2 cellular contexts compared by ENCODE assay signal in the genomic region with DNA sequence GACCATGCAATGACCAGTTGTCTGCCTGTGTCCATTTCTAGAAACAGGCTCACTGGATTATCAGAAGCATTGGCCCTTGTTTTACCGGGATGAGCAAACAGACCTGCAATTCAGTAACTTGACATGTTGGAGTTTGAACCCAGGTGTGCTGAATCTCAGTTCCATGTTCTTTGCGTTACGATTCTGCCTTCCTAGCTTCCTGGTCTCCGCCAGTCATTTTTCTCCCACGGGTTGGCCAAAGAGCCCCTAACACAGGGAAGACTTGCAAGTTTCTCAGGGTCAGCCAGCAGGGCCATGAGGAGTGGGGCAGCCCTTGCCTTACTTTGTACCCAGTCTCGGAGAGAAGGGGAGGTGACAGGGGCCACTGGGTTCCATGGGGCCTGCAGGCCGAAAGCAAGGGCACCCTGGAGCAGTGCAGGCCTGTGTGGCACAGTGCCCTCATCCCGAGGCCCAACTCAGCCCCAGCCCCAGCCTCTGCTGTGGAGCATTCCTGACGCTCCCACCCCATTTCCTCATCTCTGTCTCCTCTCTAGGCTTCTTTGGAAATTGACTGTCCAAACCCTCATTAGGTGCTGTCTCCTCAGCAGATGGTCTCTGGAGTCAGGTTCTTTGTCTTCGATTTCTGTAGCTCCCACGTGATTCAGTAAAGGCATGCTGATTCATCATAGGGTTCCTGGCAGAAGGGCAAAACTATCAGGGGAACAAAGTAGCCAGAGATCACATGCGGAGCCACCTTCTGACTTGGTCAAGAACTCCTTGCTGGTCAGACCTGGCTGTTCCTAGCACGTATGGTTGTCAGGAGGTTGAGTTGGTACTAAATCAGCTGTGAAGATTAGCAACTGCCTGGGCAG.
TF ChIP-seq lines count a peak whose summit lies in the region.

No MANE protein-coding gene starts in this region.

TF ChIP-seq in A549, 52 proteins besides CTCF, POLR2A, EP300 and RAD21:
- TF ChIP-seq, protein P1, sequence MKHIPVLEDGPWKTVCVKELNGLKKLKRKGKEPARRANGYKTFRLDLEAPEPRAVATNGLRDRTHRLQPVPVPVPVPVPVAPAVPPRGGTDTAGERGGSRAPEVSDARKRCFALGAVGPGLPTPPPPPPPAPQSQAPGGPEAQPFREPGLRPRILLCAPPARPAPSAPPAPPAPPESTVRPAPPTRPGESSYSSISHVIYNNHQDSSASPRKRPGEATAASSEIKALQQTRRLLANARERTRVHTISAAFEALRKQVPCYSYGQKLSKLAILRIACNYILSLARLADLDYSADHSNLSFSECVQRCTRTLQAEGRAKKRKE (CRISPR knock-in tag; IDR thresholded peaks at IDR 0.05; ENCODE audit: low read depth) = no peak
- TF ChIP-seq, protein P2, sequence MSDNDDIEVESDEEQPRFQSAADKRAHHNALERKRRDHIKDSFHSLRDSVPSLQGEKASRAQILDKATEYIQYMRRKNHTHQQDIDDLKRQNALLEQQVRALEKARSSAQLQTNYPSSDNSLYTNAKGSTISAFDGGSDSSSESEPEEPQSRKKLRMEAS (IDR thresholded peaks at IDR 0.05) = peak; percentile 43
TF ChIP-seq in A549: peak in this region for 1.

TF ChIP-seq in HepG2, 621 proteins besides CTCF, POLR2A, EP300 and RAD21 (continues in another document):
- TF ChIP-seq RXRB (CRISPR knock-in tag; IDR thresholded peaks at IDR 0.05; ENCODE audit: borderline replicate concordance) = peak; percentile 74; the same call in 1 of the 2 replicates
- TF ChIP-seq MEF2D (CRISPR knock-in tag; IDR thresholded peaks at IDR 0.05) = peak; percentile 86
- TF ChIP-seq KAT7 (CRISPR knock-in tag; IDR thresholded peaks at IDR 0.05; ENCODE audit: borderline replicate concordance) = peak; percentile 50; the same call in 1 of the 2 replicates
- peak; percentile 87 for TF ChIP-seq MED1 (CRISPR knock-in tag; IDR thresholded peaks at IDR 0.05)
- TF ChIP-seq SKI (IDR thresholded peaks at IDR 0.05; ENCODE audit: partially characterized antibody) = no peak
- TF ChIP-seq, protein P3, sequence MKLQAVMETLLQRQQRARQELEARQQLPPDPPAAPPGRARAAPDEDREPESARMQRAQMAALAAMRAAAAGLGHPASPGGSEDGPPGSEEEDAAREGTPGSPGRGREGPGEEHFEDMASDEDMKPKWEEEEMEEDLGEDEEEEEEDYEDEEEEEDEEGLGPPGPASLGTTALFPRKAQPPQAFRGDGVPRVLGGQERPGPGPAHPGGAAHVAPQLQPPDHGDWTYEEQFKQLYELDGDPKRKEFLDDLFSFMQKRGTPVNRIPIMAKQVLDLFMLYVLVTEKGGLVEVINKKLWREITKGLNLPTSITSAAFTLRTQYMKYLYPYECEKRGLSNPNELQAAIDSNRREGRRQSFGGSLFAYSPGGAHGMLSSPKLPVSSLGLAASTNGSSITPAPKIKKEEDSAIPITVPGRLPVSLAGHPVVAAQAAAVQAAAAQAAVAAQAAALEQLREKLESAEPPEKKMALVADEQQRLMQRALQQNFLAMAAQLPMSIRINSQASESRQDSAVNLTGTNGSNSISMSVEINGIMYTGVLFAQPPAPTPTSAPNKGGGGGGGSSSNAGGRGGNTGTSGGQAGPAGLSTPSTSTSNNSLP (IDR thresholded peaks at IDR 0.05; ENCODE audit: low read depth, low read length) = peak; percentile 80
- TF ChIP-seq ZFP37 (CRISPR knock-in tag; IDR thresholded peaks at IDR 0.05; ENCODE audit: borderline replicate concordance) = peak; percentile 88
- TF ChIP-seq ZNF878 (CRISPR knock-in tag; IDR thresholded peaks at IDR 0.05) = peak; percentile 64; the same call in 1 of the 2 replicates
- TF ChIP-seq SMAD1 (CRISPR knock-in tag; IDR thresholded peaks at IDR 0.05; ENCODE audit: borderline replicate concordance, low read depth) = peak; percentile 52; the same call in 1 of the 2 replicates
- TF ChIP-seq JUND (CRISPR knock-in tag; IDR thresholded peaks at IDR 0.05) = peak; percentile 53; the same call in 1 of the 2 replicates
- TF ChIP-seq SOX5 (CRISPR knock-in tag; IDR thresholded peaks at IDR 0.05; ENCODE audit: borderline replicate concordance) = peak; percentile 88
- TF ChIP-seq ZFYVE20 (CRISPR knock-in tag; IDR thresholded peaks at IDR 0.05; ENCODE audit: borderline replicate concordance, low read depth) = no peak
- TF ChIP-seq, protein P4, sequence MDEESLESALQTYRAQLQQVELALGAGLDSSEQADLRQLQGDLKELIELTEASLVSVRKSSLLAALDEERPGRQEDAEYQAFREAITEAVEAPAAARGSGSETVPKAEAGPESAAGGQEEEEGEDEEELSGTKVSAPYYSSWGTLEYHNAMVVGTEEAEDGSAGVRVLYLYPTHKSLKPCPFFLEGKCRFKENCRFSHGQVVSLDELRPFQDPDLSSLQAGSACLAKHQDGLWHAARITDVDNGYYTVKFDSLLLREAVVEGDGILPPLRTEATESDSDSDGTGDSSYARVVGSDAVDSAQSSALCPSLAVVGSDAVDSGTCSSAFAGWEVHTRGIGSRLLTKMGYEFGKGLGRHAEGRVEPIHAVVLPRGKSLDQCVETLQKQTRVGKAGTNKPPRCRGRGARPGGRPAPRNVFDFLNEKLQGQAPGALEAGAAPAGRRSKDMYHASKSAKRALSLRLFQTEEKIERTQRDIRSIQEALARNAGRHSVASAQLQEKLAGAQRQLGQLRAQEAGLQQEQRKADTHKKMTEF (CRISPR knock-in tag; IDR thresholded peaks at IDR 0.05) = peak; percentile 82; the same call in 1 of the 2 replicates
- peak; percentile 11; the same call in 1 of the 2 replicates for TF ChIP-seq ARNT2 (CRISPR knock-in tag; IDR thresholded peaks at IDR 0.05; ENCODE audit: low read depth)
- TF ChIP-seq CEBPB (IDR thresholded peaks at IDR 0.05; ENCODE audit: borderline replicate concordance, low read depth, low read length) = peak; percentile 53; the same call in 1 of the 2 replicates
- TF ChIP-seq STAG1 (CRISPR knock-in tag; IDR thresholded peaks at IDR 0.05) = peak; percentile 23; the same call in 1 of the 2 replicates
- no peak for TF ChIP-seq ZNF253 (CRISPR knock-in tag; IDR thresholded peaks at IDR 0.05; ENCODE audit: borderline replicate concordance)
- TF ChIP-seq, protein P5, sequence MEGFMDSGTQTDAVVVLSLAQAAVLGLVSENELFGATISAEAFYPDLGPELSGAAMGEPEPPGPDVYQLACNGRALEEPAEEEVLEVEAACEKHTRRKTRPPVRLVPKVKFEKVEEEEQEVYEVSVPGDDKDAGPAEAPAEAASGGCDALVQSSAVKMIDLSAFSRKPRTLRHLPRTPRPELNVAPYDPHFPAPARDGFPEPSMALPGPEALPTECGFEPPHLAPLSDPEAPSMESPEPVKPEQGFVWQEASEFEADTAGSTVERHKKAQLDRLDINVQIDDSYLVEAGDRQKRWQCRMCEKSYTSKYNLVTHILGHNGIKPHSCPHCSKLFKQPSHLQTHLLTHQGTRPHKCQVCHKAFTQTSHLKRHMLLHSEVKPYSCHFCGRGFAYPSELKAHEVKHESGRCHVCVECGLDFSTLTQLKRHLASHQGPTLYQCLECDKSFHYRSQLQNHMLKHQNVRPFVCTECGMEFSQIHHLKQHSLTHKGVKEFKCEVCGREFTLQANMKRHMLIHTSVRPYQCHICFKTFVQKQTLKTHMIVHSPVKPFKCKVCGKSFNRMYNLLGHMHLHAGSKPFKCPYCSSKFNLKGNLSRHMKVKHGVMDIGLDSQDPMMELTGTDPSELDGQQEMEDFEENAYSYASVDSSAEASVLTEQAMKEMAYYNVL (CRISPR knock-in tag; IDR thresholded peaks at IDR 0.05; ENCODE audit: borderline replicate concordance) = peak; percentile 89
- TF ChIP-seq FOXK1 (CRISPR knock-in tag; IDR thresholded peaks at IDR 0.05; ENCODE audit: borderline replicate concordance, low read depth) = peak; percentile 84; the same call in 1 of the 2 replicates
- no peak for TF ChIP-seq ZNF180 (CRISPR knock-in tag; IDR thresholded peaks at IDR 0.05; ENCODE audit: borderline replicate concordance, low read depth)
- TF ChIP-seq, protein P6, sequence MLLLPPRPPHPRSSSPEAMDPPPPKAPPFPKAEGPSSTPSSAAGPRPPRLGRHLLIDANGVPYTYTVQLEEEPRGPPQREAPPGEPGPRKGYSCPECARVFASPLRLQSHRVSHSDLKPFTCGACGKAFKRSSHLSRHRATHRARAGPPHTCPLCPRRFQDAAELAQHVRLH (CRISPR knock-in tag; IDR thresholded peaks at IDR 0.05; ENCODE audit: borderline replicate concordance, low read depth) = peak; percentile 17; the same call in 1 of the 2 replicates
- TF ChIP-seq AGO2 (optimal IDR thresholded peaks at IDR 0.05; ENCODE audit: low read depth, low read length) = peak; percentile 62
- TF ChIP-seq, protein P7, sequence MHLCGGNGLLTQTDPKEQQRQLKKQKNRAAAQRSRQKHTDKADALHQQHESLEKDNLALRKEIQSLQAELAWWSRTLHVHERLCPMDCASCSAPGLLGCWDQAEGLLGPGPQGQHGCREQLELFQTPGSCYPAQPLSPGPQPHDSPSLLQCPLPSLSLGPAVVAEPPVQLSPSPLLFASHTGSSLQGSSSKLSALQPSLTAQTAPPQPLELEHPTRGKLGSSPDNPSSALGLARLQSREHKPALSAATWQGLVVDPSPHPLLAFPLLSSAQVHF (CRISPR knock-in tag; IDR thresholded peaks at IDR 0.05) = no peak
- TF ChIP-seq MIXL1 (CRISPR knock-in tag; IDR thresholded peaks at IDR 0.05) = peak; percentile 77; the same call in 1 of the 2 replicates
- TF ChIP-seq MAFK (conservative IDR thresholded peaks at IDR 0.05 in 1 of 2, IDR thresholded peaks at IDR 0.05 in 1 of 2; ENCODE audit: low read length in 2 of 2) = peak; percentile 19 to 41
- TF ChIP-seq ZNF598 (CRISPR knock-in tag; IDR thresholded peaks at IDR 0.05; ENCODE audit: borderline replicate concordance) = peak; percentile 94; the same call in 1 of the 2 replicates
- TF ChIP-seq, protein P8, sequence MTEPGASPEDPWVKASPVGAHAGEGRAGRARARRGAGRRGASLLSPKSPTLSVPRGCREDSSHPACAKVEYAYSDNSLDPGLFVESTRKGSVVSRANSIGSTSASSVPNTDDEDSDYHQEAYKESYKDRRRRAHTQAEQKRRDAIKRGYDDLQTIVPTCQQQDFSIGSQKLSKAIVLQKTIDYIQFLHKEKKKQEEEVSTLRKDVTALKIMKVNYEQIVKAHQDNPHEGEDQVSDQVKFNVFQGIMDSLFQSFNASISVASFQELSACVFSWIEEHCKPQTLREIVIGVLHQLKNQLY (CRISPR knock-in tag; IDR thresholded peaks at IDR 0.05) = 0 out of 2 replicates have a peak, but pooled peaks have one; percentile 27
- TF ChIP-seq, protein P9, sequence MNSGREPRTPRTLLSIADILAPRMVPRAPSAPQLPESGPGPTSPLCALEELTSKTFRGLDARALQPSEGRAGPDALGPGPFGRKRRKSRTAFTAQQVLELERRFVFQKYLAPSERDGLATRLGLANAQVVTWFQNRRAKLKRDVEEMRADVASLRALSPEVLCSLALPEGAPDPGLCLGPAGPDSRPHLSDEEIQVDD (CRISPR knock-in tag; IDR thresholded peaks at IDR 0.05; ENCODE audit: borderline replicate concordance) = 0 out of 2 replicates have a peak, but pooled peaks have one; percentile 73
- 0 out of 2 replicates have a peak, but pooled peaks have one; percentile 36 for TF ChIP-seq RFXANK (CRISPR knock-in tag; IDR thresholded peaks at IDR 0.05)
- TF ChIP-seq CBFB (CRISPR knock-in tag; IDR thresholded peaks at IDR 0.05) = peak; percentile 68
- TF ChIP-seq MLLT10 (CRISPR knock-in tag; IDR thresholded peaks at IDR 0.05) = no peak
- TF ChIP-seq NFE2L1 (CRISPR knock-in tag; IDR thresholded peaks at IDR 0.05; ENCODE audit: borderline replicate concordance) = peak; percentile 85; the same call in 1 of the 2 replicates
- peak; percentile 89 for TF ChIP-seq GATAD2A (CRISPR knock-in tag; IDR thresholded peaks at IDR 0.05)
- TF ChIP-seq POLR2G (IDR thresholded peaks at IDR 0.05; ENCODE audit: low read depth, low read length) = peak; percentile 63; the same call in 1 of the 2 replicates
- TF ChIP-seq, protein P10, sequence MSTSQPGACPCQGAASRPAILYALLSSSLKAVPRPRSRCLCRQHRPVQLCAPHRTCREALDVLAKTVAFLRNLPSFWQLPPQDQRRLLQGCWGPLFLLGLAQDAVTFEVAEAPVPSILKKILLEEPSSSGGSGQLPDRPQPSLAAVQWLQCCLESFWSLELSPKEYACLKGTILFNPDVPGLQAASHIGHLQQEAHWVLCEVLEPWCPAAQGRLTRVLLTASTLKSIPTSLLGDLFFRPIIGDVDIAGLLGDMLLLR (CRISPR knock-in tag; IDR thresholded peaks at IDR 0.05) = peak; percentile 87
- peak; percentile 81 for TF ChIP-seq KMT2A (CRISPR knock-in tag; IDR thresholded peaks at IDR 0.05)
- TF ChIP-seq MXD4 (CRISPR knock-in tag; IDR thresholded peaks at IDR 0.05) = peak; percentile 70
- TF ChIP-seq, protein P11, sequence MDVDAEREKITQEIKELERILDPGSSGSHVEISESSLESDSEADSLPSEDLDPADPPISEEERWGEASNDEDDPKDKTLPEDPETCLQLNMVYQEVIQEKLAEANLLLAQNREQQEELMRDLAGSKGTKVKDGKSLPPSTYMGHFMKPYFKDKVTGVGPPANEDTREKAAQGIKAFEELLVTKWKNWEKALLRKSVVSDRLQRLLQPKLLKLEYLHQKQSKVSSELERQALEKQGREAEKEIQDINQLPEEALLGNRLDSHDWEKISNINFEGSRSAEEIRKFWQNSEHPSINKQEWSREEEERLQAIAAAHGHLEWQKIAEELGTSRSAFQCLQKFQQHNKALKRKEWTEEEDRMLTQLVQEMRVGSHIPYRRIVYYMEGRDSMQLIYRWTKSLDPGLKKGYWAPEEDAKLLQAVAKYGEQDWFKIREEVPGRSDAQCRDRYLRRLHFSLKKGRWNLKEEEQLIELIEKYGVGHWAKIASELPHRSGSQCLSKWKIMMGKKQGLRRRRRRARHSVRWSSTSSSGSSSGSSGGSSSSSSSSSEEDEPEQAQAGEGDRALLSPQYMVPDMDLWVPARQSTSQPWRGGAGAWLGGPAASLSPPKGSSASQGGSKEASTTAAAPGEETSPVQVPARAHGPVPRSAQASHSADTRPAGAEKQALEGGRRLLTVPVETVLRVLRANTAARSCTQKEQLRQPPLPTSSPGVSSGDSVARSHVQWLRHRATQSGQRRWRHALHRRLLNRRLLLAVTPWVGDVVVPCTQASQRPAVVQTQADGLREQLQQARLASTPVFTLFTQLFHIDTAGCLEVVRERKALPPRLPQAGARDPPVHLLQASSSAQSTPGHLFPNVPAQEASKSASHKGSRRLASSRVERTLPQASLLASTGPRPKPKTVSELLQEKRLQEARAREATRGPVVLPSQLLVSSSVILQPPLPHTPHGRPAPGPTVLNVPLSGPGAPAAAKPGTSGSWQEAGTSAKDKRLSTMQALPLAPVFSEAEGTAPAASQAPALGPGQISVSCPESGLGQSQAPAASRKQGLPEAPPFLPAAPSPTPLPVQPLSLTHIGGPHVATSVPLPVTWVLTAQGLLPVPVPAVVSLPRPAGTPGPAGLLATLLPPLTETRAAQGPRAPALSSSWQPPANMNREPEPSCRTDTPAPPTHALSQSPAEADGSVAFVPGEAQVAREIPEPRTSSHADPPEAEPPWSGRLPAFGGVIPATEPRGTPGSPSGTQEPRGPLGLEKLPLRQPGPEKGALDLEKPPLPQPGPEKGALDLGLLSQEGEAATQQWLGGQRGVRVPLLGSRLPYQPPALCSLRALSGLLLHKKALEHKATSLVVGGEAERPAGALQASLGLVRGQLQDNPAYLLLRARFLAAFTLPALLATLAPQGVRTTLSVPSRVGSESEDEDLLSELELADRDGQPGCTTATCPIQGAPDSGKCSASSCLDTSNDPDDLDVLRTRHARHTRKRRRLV (CRISPR knock-in tag; IDR thresholded peaks at IDR 0.05) = 0 out of 2 replicates have a peak, but pooled peaks have one; percentile 23
- peak; percentile 28; the same call in 1 of the 2 replicates for TF ChIP-seq KDM5A (IDR thresholded peaks at IDR 0.05; ENCODE audit: borderline replicate concordance, low read length)
- TF ChIP-seq BHLHE40 (IDR thresholded peaks at IDR 0.05; ENCODE audit: low read length) = peak; percentile 54; the same call in 1 of the 2 replicates
- TF ChIP-seq ZNF136 (CRISPR knock-in tag; IDR thresholded peaks at IDR 0.05; ENCODE audit: low read depth) = peak; percentile 59; the same call in 1 of the 2 replicates
- no peak for TF ChIP-seq ATM (IDR thresholded peaks at IDR 0.05; ENCODE audit: borderline replicate concordance)
- TF ChIP-seq HDAC2 (CRISPR knock-in tag; IDR thresholded peaks at IDR 0.05) = peak; percentile 94
- TF ChIP-seq ETV5 (CRISPR knock-in tag; IDR thresholded peaks at IDR 0.05; ENCODE audit: borderline replicate concordance) = peak; percentile 60; the same call in 1 of the 2 replicates
